8 cellular contexts compared by ENCODE assay signal in the genomic region with DNA sequence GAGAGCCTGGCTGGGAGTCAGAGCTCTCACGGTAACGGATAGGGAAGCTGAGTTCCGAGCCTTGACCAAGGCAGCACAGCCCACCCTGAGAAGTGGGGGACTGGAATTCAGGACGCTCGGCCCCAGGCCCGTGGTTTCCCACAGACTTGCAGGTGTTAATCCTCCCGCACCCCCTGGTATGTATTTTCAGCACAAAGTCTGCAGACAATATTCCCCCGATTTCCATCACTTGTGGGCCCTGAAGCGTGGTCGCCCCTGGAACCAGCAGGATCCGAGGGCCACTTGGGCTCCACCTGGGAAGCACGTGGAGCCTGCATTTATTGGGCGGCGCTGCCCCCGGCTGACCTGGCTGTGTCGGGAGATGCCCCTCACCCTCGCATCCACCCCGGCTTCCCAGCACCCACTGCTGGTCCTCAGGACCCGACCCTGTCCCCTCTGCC.
DNase-seq lines count a peak whose midpoint lies in the region; ATAC-seq lines count a peak whose summit lies in the region.

No MANE protein-coding gene starts in this region.

- DNase-seq in activated CD4-positive, alpha-beta T cell treated with anti-CD3 and anti-CD28 coated beads for 36 hours: no peak
- DNase-seq in activated CD4-positive, alpha-beta T cell treated with anti-CD3 and anti-CD28 coated beads, Interleukin-2, amount 50 U/mL, for 4 hours: no peak
- no peak for DNase-seq in activated CD4-positive, alpha-beta memory T cell treated with anti-CD3 and anti-CD28 coated beads, Interleukin-2, amount 10 ng/mL, durations not matched to agents 7 days and 5 days
- no peak for DNase-seq in NCI-H2171 (lab: John Stamatoyannopoulos, UW)
- DNase-seq in occipital lobe (lab: John Stamatoyannopoulos, UW): no peak

- H3K9ac ChIP-seq in subcutaneous abdominal adipose tissue (ENCODE audit: low read length in 5 of 5): peak overlapping the region in 4 of 5 donors; percentile 76 to 86 (median 78)

- H3K27me3 Mint-ChIP-seq in activated CD4-positive, alpha-beta T cell treated with anti-CD3 and anti-CD28 coated beads for 36 hours: no peaks in the 10 kb centered on the region
- H3K27me3 Mint-ChIP-seq in activated CD4-positive, alpha-beta memory T cell treated with anti-CD3 and anti-CD28 coated beads, Interleukin-2, amount 10 ng/mL, durations not matched to agents 7 days and 5 days: no peaks in the 10 kb centered on the region

- H3K4me3 Mint-ChIP-seq in activated CD4-positive, alpha-beta T cell treated with anti-CD3 and anti-CD28 coated beads for 36 hours: peak overlapping the region; percentile 85
- peak overlapping the region; percentile 84 for H3K4me3 Mint-ChIP-seq in activated CD4-positive, alpha-beta memory T cell treated with anti-CD3 and anti-CD28 coated beads, Interleukin-2, amount 10 ng/mL, durations not matched to agents 7 days and 5 days

- no peaks in the 10 kb centered on the region for H3K36me3 ChIP-seq in subcutaneous abdominal adipose tissue (ENCODE audit: control insufficient read depth in 5 of 5, insufficient read depth in 5 of 5, low read length in 5 of 5)

- no peak for ATAC-seq in activated CD4-positive, alpha-beta T cell treated with anti-CD3 and anti-CD28 coated beads for 36 hours
- ATAC-seq in GM18867 (IDR thresholded peaks at IDR 0.05; ENCODE audit: unreplicated experiment): no peak

- CTCF ChIA-PET in activated CD4-positive, alpha-beta T cell treated with anti-CD3 and anti-CD28 coated beads for 36 hours (lab: Charles Lee): interaction anchor here (0.6 to 2.0 kb wide), 19 partner anchors 10 to 300 kb away, joined by 3 to 16 read pairs (median 4); no protein-coding TSS in a partner anchor
- CTCF ChIA-PET in activated CD4-positive, alpha-beta memory T cell treated with anti-CD3 and anti-CD28 coated beads, Interleukin-2, amount 10 ng/mL, durations not matched to agents 7 days and 5 days (lab: Charles Lee): interaction anchor here (0.7 to 3.1 kb wide), 18 partner anchors 12 to 299 kb away, joined by 3 to 51 read pairs (median 5); a partner anchor contains a TSS

- intact Hi-C loops in activated CD4-positive, alpha-beta T cell treated with anti-CD3 and anti-CD28 coated beads for 36 hours (cut with DNase I, micrococcal nuclease): loop anchor here (1.0 to 10.0 kb wide), 5 partner anchors 103 to 538 kb away; a partner anchor contains a TSS

- peak overlapping the region; percentile 70 for H3K27ac ChIP-seq in subcutaneous abdominal adipose tissue (ENCODE audit: low read depth, low read length)

- no peaks in the 10 kb centered on the region for H3K27me3 ChIP-seq in subcutaneous abdominal adipose tissue (ENCODE audit: control insufficient read depth in 5 of 5, insufficient read depth in 4 of 5, low read length in 5 of 5)

- peak overlapping the region; percentile 84; the same call in 1 of the 2 replicates for H3K4me3 ChIP-seq in iPS-18c (ENCODE audit: insufficient read depth, low read depth, low read length)
- H3K4me3 ChIP-seq in subcutaneous abdominal adipose tissue (ENCODE audit: low read depth in 1 of 5, low read length in 5 of 5): peak overlapping the region; percentile 57 to 75 (median 63)

- peak overlapping the region; percentile 80 for H3K27ac Mint-ChIP-seq in activated CD4-positive, alpha-beta T cell treated with anti-CD3 and anti-CD28 coated beads for 36 hours
- no peak overlapping the region for H3K27ac Mint-ChIP-seq in activated CD4-positive, alpha-beta memory T cell treated with anti-CD3 and anti-CD28 coated beads, Interleukin-2, amount 10 ng/mL, durations not matched to agents 7 days and 5 days

- no peaks in the 10 kb centered on the region for H3K9me3 Mint-ChIP-seq in activated CD4-positive, alpha-beta T cell treated with anti-CD3 and anti-CD28 coated beads for 36 hours (ENCODE audit: low read depth)
- no peaks in the 10 kb centered on the region for H3K9me3 Mint-ChIP-seq in activated CD4-positive, alpha-beta memory T cell treated with anti-CD3 and anti-CD28 coated beads, Interleukin-2, amount 10 ng/mL, durations not matched to agents 7 days and 5 days

- peaks cover 23% of the 10 kb centered on the region for H3K4me1 Mint-ChIP-seq in activated CD4-positive, alpha-beta T cell treated with anti-CD3 and anti-CD28 coated beads for 36 hours
- H3K4me1 Mint-ChIP-seq in activated CD4-positive, alpha-beta memory T cell treated with anti-CD3 and anti-CD28 coated beads, Interleukin-2, amount 10 ng/mL, durations not matched to agents 7 days and 5 days: peaks cover 36% of the 10 kb centered on the region

- peaks cover 4% of the 10 kb centered on the region for H3K36me3 Mint-ChIP-seq in activated CD4-positive, alpha-beta T cell treated with anti-CD3 and anti-CD28 coated beads for 36 hours (ENCODE audit: low read depth)
- H3K36me3 Mint-ChIP-seq in activated CD4-positive, alpha-beta memory T cell treated with anti-CD3 and anti-CD28 coated beads, Interleukin-2, amount 10 ng/mL, durations not matched to agents 7 days and 5 days (ENCODE audit: low read depth): no peaks in the 10 kb centered on the region

- POLR2A ChIA-PET in activated CD4-positive, alpha-beta T cell treated with anti-CD3 and anti-CD28 coated beads for 36 hours (lab: Charles Lee): interaction anchor here (0.9 kb wide), 1 partner anchor 59 kb away, joined by 4 read pairs; no protein-coding TSS in a partner anchor
- POLR2A ChIA-PET in activated CD4-positive, alpha-beta memory T cell treated with anti-CD3 and anti-CD28 coated beads, Interleukin-2, amount 10 ng/mL, durations not matched to agents 7 days and 5 days (lab: Charles Lee): interaction anchor here (1.2 to 3.6 kb wide), 4 partner anchors 9 to 60 kb away, joined by 3 to 23 read pairs (median 4); a partner anchor contains a TSS

- no peaks in the 10 kb centered on the region for H3K9me3 ChIP-seq in iPS-18c (ENCODE audit: control insufficient read depth, insufficient read depth, low read length)
- H3K9me3 ChIP-seq in subcutaneous abdominal adipose tissue (ENCODE audit: control insufficient read depth in 5 of 5, low read length in 5 of 5): peaks cover 0 to 4% (median 0%) of the 10 kb centered on the region in 5 donors

- peaks cover 2 to 26% (median 14%) of the 10 kb centered on the region in 5 donors for H3K4me1 ChIP-seq in subcutaneous abdominal adipose tissue (ENCODE audit: control insufficient read depth in 5 of 5, insufficient read depth in 5 of 5, low read length in 5 of 5)
